Comparison of ENCODE assay signal across 8 cellular contexts in genomic region chr5:127030259-127031146, GRCh38. TPM values are rescaled to one million over a fixed set of nuclear protein-coding genes. Genes with fewer than 3 reads are reported as not detected.
A peak's percentile ranks its signal among the peaks of the same experiment; 100 is the strongest.
DNase-seq lines count a peak whose midpoint lies in the region; ATAC-seq and TF ChIP-seq lines count a peak whose summit lies in the region.

TSS of gene MARCHF3 (minus strand) at chr5:127030558. CDS start at chr5:126918171, 112,387 bp downstream.

- no peaks in the 10 kb centered on the region for H3K9me3 ChIP-seq in vagina

- H3K27ac ChIP-seq in rectal smooth muscle tissue (ENCODE audit: low read depth, low read length), result peak within 1 kb of the TSS; percentile 59
- peak within 1 kb of the TSS; percentile 72 for H3K27ac ChIP-seq in vagina

- H3K4me1 ChIP-seq in rectal smooth muscle tissue (ENCODE audit: control insufficient read depth, insufficient read depth, low read length) (peaks cover 6% of the 10 kb centered on the region), vagina (peaks cover 13% of the 10 kb centered on the region)

- H3K9ac ChIP-seq in rectal smooth muscle tissue (ENCODE audit: low read length), result peak within 1 kb of the TSS; percentile 59

- intact Hi-C loops in vagina (cut with DNase I), result no loop called here

- DNase-seq in NCI-H187 (lab: John Stamatoyannopoulos, UW), result peak; percentile 87 to 89
- peak; percentile 87 for DNase-seq in T-helper 22 cell (ENCODE audit: low read depth)
- peak; percentile 85 for DNase-seq in astrocyte of the cerebellum (ENCODE audit: low read depth)
- DNase-seq in hepatic stellate cell (ENCODE audit: low spot score), result peak; percentile 93
- peak in 1 of 2 donors; percentile 94 for DNase-seq in vagina (ENCODE audit: extremely low spot score in 2 of 2)

- H3K4me3 ChIP-seq in astrocyte of the cerebellum (ENCODE audit: low read depth, low read length) (peak within 1 kb of the TSS; percentile 87), rectal smooth muscle tissue (ENCODE audit: low read length) (peak within 1 kb of the TSS; percentile 77), vagina (peak within 1 kb of the TSS; percentile 64 to 67)

- peak; percentile 91 for TF ChIP-seq POLR2A in GM18505 (IDR thresholded peaks at IDR 0.05; ENCODE audit: borderline replicate concordance, extremely low read depth, insufficient read depth, insufficient read length)
- TF ChIP-seq POLR2A in vagina (IDR thresholded peaks at IDR 0.05), result peak; percentile 19 to 67

- TF ChIP-seq CTCF in astrocyte of the cerebellum (IDR thresholded peaks at IDR 0.05; ENCODE audit: low read depth, low read length, missing control alignments), result peak; percentile 16
- no peak for TF ChIP-seq CTCF in vagina (IDR thresholded peaks at IDR 0.05)

- ATAC-seq in GM18505 (IDR thresholded peaks at IDR 0.05; ENCODE audit: unreplicated experiment), result peak; percentile 94
- peak; percentile 90 for ATAC-seq in HG02943 (IDR thresholded peaks at IDR 0.05; ENCODE audit: low read depth, unreplicated experiment)

- H3K36me3 ChIP-seq in rectal smooth muscle tissue (ENCODE audit: control insufficient read depth, insufficient read depth, low read length) (no peaks in the 10 kb centered on the region), vagina (no peaks in the 10 kb centered on the region)

- in situ Hi-C loops in astrocyte of the cerebellum (cut with HindIII; ENCODE audit: low sequenced_read_pairs), result no loop called here

- H3K27me3 ChIP-seq in rectal smooth muscle tissue (ENCODE audit: control insufficient read depth, insufficient read depth, low read length), result no peaks in the 10 kb centered on the region
- H3K27me3 ChIP-seq in vagina, result no peaks in the 10 kb centered on the region

RNA-seq across cellular contexts. Expression of gene MARCHF3, which starts in this region (rescaled TPM):
- 2.0 TPM for total RNA-seq in vagina
